ENCODE assay signal across 14 cellular contexts in genomic region chr2:70412294-70413075, GRCh38.
"Had no signal": no experiment of that assay in that cellular context is flagged by ENCODE, and none has a peak within 500 bp of the region (broad histone marks: within the 10 kb centered on the region; RNA-seq: fewer than 3 reads in every experiment).

No MANE protein-coding gene starts in this region.

- ATAC-seq: activated naive CD4-positive, alpha-beta T cell treated with anti-CD3 and anti-CD28 coated beads, Interleukin-2, amount 50 U/mL, for 72 hours; esophagus mucosa; gastrocnemius medialis; SK-N-SH treated with all-trans-retinoic acid at 6 μM for 48 hours had no signal

- DNase-seq: activated B cell treated with CpG ODN at 0.5 μM for 24 hours; activated CD4-positive, alpha-beta T cell treated with anti-CD3 and anti-CD28 coated beads, Interleukin-2, amount 10 ng/mL, durations not matched to agents 7 days and 5 days; activated CD8-positive, alpha-beta memory T cell treated with anti-CD3 and anti-CD28 coated beads for 24 hours; activated T-cell treated with anti-CD3 and anti-CD28 coated beads for 4 hours; amniotic stem cell; brain microvascular endothelial cell; dorsolateral prefrontal cortex; gastrocnemius medialis; tibial artery had no signal

- H3K4me3 ChIP-seq: dorsolateral prefrontal cortex, gastrocnemius medialis, skin epidermis, tibial artery, vagina had no signal
